ENCODE assay signal across 1 cellular context in the genomic region with DNA sequence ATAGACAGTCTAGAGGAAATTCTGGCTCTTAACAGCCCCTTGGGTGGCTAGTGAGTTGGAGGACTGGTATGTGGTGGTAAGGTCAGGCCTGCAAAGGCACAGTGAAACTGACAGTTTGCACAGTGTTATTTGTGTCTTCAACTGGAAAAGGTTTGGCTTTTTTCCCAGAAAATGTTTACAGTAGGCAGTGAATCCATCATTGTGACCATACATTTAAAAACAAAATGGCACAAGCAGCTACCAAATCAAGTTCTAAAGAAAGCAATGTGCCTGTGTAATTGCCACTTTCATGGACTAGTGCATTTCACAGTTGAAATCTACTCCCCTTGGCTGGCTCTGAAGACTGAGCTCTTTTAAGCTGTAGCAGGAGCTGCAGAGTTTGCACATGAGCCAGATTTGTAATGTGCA.
TF ChIP-seq lines count a peak whose summit lies in the region.

No MANE protein-coding gene starts in this region.

TF ChIP-seq in HEK293, 187 proteins besides CTCF, POLR2A, EP300 and RAD21 (continued from another document):
- TF ChIP-seq ZNF223 (tag by site-specific recombination; IDR thresholded peaks at IDR 0.05) (no peak), ZFP41 (tag by site-specific recombination; IDR thresholded peaks at IDR 0.05; ENCODE audit: borderline replicate concordance) (no peak), ZBTB20 (tag by site-specific recombination; IDR thresholded peaks at IDR 0.05) (no peak)
